Comparison of ENCODE assay signal across 1 cellular context in genomic region chr18:78767648-78768071, GRCh38.
TF ChIP-seq lines count a peak whose summit lies in the region.

No MANE protein-coding gene starts in this region.

TF ChIP-seq in H1, 55 proteins besides CTCF, POLR2A, EP300 and RAD21 (continued from another document):
- TF ChIP-seq HDAC6 (IDR thresholded peaks at IDR 0.05; ENCODE audit: low read depth, low read length) (no peak), SP2 (IDR thresholded peaks at IDR 0.05; ENCODE audit: low read length) (no peak), KDM4A (IDR thresholded peaks at IDR 0.05; ENCODE audit: low read depth, low read length, severe bottlenecking) (no peak), MAFK (IDR thresholded peaks at IDR 0.05; ENCODE audit: low read depth, low read length) (no peak), TAF1 (IDR thresholded peaks at IDR 0.05; ENCODE audit: low read depth, low read length) (no peak), ASH2L (IDR thresholded peaks at IDR 0.05; ENCODE audit: low read length) (no peak), SIX5 (IDR thresholded peaks at IDR 0.05; ENCODE audit: low read depth, low read length) (no peak), NANOG (IDR thresholded peaks at IDR 0.05; ENCODE audit: insufficient read depth, low read depth, low read length, poor library complexity, severe bottlenecking) (no peak), FOSL1 (IDR thresholded peaks at IDR 0.05; ENCODE audit: insufficient read depth, low read depth, low read length) (no peak), CHD7 (IDR thresholded peaks at IDR 0.05; ENCODE audit: insufficient replicate concordance, low read length) (no peak), GTF2F1 (IDR thresholded peaks at IDR 0.05; ENCODE audit: borderline replicate concordance, low read depth, low read length) (no peak), CBX5 (IDR thresholded peaks at IDR 0.05; ENCODE audit: low read depth, low read length) (no peak), SUZ12 (IDR thresholded peaks at IDR 0.05; ENCODE audit: low read length) (no peak), CBX8 (IDR thresholded peaks at IDR 0.05; ENCODE audit: borderline replicate concordance, low read depth, low read length) (no peak), TAF7 (optimal IDR thresholded peaks at IDR 0.05; ENCODE audit: borderline replicate concordance, low read depth, low read length) (no peak)
TF ChIP-seq in H1: peak in this region for 0.
